In the genomic region with DNA sequence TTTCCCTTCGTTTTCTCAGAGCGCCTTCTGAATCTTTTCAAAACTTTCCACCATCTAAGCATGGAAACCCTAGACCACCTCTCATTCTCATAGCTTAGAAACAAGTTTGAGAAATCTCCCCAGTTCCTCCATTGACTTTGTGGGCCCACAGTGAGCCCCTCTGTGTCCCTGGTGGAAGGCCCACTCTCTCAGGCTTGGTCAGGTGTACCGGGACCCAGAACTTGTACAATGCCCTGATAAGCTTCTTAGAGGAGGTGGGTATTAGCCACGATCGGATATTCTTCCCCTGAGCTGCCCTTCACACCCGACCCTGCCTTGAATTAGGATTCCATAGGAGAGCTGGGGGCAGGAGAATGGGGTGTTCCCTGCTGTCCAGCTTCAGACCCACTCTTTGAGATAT, we compare ENCODE assay signal across 18 cellular contexts.
"Had no signal": no experiment of that assay in that cellular context is flagged by ENCODE, and none has a peak within 500 bp of the region (broad histone marks: within the 10 kb centered on the region; RNA-seq: fewer than 3 reads in every experiment).

Gene SLC24A1 (plus strand): TSS at position 301 of the 400 bp plus-strand sequence. CDS start 2,143 bp downstream, outside the sequence.

- H3K4me1 ChIP-seq: ascending aorta, colonic mucosa, gastroesophageal sphincter had no signal

- DNase-seq: activated CD4-positive, alpha-beta memory T cell treated with anti-CD3 and anti-CD28 coated beads, Interleukin-2, amount 10 ng/mL, durations not matched to agents 7 days and 5 days; activated CD4-positive, alpha-beta T cell treated with anti-CD3 and anti-CD28 coated beads for 36 hours; activated CD8-positive, alpha-beta memory T cell treated with anti-CD3 and anti-CD28 coated beads, Interleukin-2, amount 50 U/mL, for 48 hours; activated naive CD8-positive, alpha-beta T cell treated with anti-CD3 and anti-CD28 coated beads, Interleukin-2, amount 50 U/mL, for 24 hours; colonic mucosa; effector CD4-positive, alpha-beta T cell; hippocampal formation; mucosa of descending colon; naive thymus-derived CD8-positive, alpha-beta T cell; nucleus accumbens; stimulated activated CD4-positive, alpha-beta T cell treated with anti-CD3 and anti-CD28 coated beads, Interleukin-4, amount 100 ng/mL, for 4 hours; stimulated activated naive CD8-positive, alpha-beta T cell treated with anti-CD3 and anti-CD28 coated beads, Interleukin-15, amount 100 ng/mL, for 72 hours; T1000 had no signal

- H3K36me3 ChIP-seq: cardiac muscle cell, colonic mucosa, thoracic aorta had no signal

- H3K4me3 ChIP-seq: ascending aorta, cardiac muscle cell, colonic mucosa, gastroesophageal sphincter, lung, mucosa of descending colon, thoracic aorta had no signal

- H3K27me3 ChIP-seq: ascending aorta, cardiac muscle cell, colonic mucosa, gastroesophageal sphincter had no signal

- H3K27ac ChIP-seq: ascending aorta, cardiac muscle cell, colonic mucosa, gastroesophageal sphincter, thoracic aorta had no signal

- H3K9me3 ChIP-seq: ascending aorta, colonic mucosa, gastroesophageal sphincter, mucosa of descending colon, thoracic aorta had no signal

- ATAC-seq: activated CD4-positive, alpha-beta T cell treated with anti-CD3 and anti-CD28 coated beads for 36 hours; activated naive CD8-positive, alpha-beta T cell treated with anti-CD3 and anti-CD28 coated beads, Interleukin-2, amount 50 U/mL, for 24 hours; gastroesophageal sphincter; mucosa of descending colon; naive thymus-derived CD8-positive, alpha-beta T cell; stimulated activated naive CD8-positive, alpha-beta T cell treated with anti-CD3 and anti-CD28 coated beads, Interleukin-15, amount 100 ng/mL, for 72 hours had no signal
